Comparison of ENCODE assay signal across 8 cellular contexts in genomic region chr6:68635412-68635705, GRCh38. TPM values are rescaled to one million over a fixed set of nuclear protein-coding genes. Genes with fewer than 3 reads are reported as not detected.
DNase-seq lines count a peak whose midpoint lies in the region; TF ChIP-seq lines count a peak whose summit lies in the region.

No MANE protein-coding gene starts in this region.

- DNase-seq in activated CD8-positive, alpha-beta memory T cell treated with anti-CD3 and anti-CD28 coated beads, Interleukin-2, amount 50 U/mL, for 48 hours: peak; percentile 48
- DNase-seq in activated CD8-positive, alpha-beta memory T cell treated with anti-CD3 and anti-CD28 coated beads for 24 hours: no peak
- DNase-seq in SK-N-SH (no peak), AG08396 (ENCODE audit: low spot score) (no peak), HPDE6-E6E7 (ENCODE audit: extremely low spot score) (no peak), NCI-H524 (lab: John Stamatoyannopoulos, UW) (no peak)

- peaks cover 4% of the 10 kb centered on the region for H3F3A ChIP-seq in SK-N-SH (replicated peaks; ENCODE audit: insufficient read depth)

- H3K9me3 ChIP-seq in SK-N-SH: no peaks in the 10 kb centered on the region
- no peaks in the 10 kb centered on the region for H3K9me3 ChIP-seq in iPS-15b (ENCODE audit: control insufficient read depth, insufficient read depth, low read length)

- H3K27ac ChIP-seq in SK-N-SH (ENCODE audit: low read depth in 2 of 2, low read length in 1 of 2): peak overlapping the region in 1 of 2 experiments; percentile 95; a peak in 2 of 4 replicates
- peak overlapping the region; percentile 87 for H3K27ac ChIP-seq in temporal lobe (ENCODE audit: low read depth, low read length)

- peak overlapping the region; percentile 86 for H2AFZ ChIP-seq in SK-N-SH (ENCODE audit: low read depth)

- no peak for TF ChIP-seq EP300 in SK-N-SH (IDR thresholded peaks at IDR 0.05; ENCODE audit: borderline replicate concordance in 1 of 2, low read depth in 1 of 2, low read length in 1 of 2)

- no peaks in the 10 kb centered on the region for H3K9me2 ChIP-seq in SK-N-SH

- H3K4me2 ChIP-seq in SK-N-SH: peak overlapping the region; percentile 88

- peak overlapping the region; percentile 64 to 70 for H3K4me3 ChIP-seq in SK-N-SH (ENCODE audit: low read depth in 2 of 2, low read length in 1 of 2)
- H3K4me3 ChIP-seq in iPS-15b (ENCODE audit: low read depth, low read length): peak overlapping the region; percentile 79

- H3K79me2 ChIP-seq in SK-N-SH (ENCODE audit: insufficient read depth): no peaks in the 10 kb centered on the region

- no peak overlapping the region; the same call in 1 of the 2 replicates for H3K9ac ChIP-seq in SK-N-SH
- H3K9ac ChIP-seq in iPS-15b (ENCODE audit: low read depth, low read length): peak overlapping the region; percentile 51

- CTCF ChIA-PET in SK-N-SH (lab: Yijun Ruan, JAX): interaction anchor here (0.7 to 10.2 kb wide), 16 partner anchors 10 to 1973 kb away, joined by 3 to 153 read pairs (median 6); no protein-coding TSS in a partner anchor

- H3K27me3 ChIP-seq in SK-N-SH (ENCODE audit: insufficient read depth) (peaks cover 5% of the 10 kb centered on the region; the same call in 1 of the 2 replicates), iPS-15b (ENCODE audit: control insufficient read depth, insufficient read depth, low read length) (peaks cover 65% of the 10 kb centered on the region)

- H3K4me1 ChIP-seq in SK-N-SH (ENCODE audit: control insufficient read depth in 1 of 2, insufficient read depth in 2 of 2, low read depth in 1 of 2, low read length in 1 of 2) (peaks cover 0 to 17% of the 10 kb centered on the region in 2 experiments; a peak in 2 of 4 replicates), iPS-15b (ENCODE audit: control insufficient read depth, insufficient read depth, low read length) (peaks cover 6% of the 10 kb centered on the region)

- WGBS in SK-N-SH (ENCODE audit: low lambda C conversion rate): under 1% methylated on average over 14 of the region's 15 CpGs

- no peaks in the 10 kb centered on the region for H3K36me3 ChIP-seq in SK-N-SH (replicated peaks in 1 of 2; ENCODE audit: control insufficient read depth in 1 of 2, insufficient read depth in 2 of 2, low read length in 1 of 2)
- no peaks in the 10 kb centered on the region for H3K36me3 ChIP-seq in iPS-15b (ENCODE audit: control insufficient read depth, insufficient read depth, low read length)

- TF ChIP-seq CTCF in SK-N-SH (IDR thresholded peaks at IDR 0.05): no peak

- no peaks in the 10 kb centered on the region for H4K20me1 ChIP-seq in SK-N-SH (ENCODE audit: insufficient read depth)

- POLR2A ChIA-PET in SK-N-SH (lab: Yijun Ruan, JAX): interaction anchor here (0.6 to 1.8 kb wide), 9 partner anchors 12 to 1028 kb away, joined by 3 to 7 read pairs (median 3); no protein-coding TSS in a partner anchor

- no peak for TF ChIP-seq RAD21 in SK-N-SH (IDR thresholded peaks at IDR 0.05; ENCODE audit: low read length)

TF ChIP-seq in SK-N-SH, 30 proteins besides CTCF, POLR2A, EP300 and RAD21:
- TF ChIP-seq NFIC (IDR thresholded peaks at IDR 0.05; ENCODE audit: borderline replicate concordance) (no peak), REST (IDR thresholded peaks at IDR 0.05; ENCODE audit: low read depth, low read length) (no peak), EZH2phosphoT487 (IDR thresholded peaks at IDR 0.05; ENCODE audit: borderline replicate concordance, low read depth) (no peak), RCOR1 (IDR thresholded peaks at IDR 0.05; ENCODE audit: low read length) (no peak), TEAD4 (IDR thresholded peaks at IDR 0.05; ENCODE audit: borderline replicate concordance, insufficient read depth) (no peak), NRF1 (IDR thresholded peaks at IDR 0.05; ENCODE audit: low read depth, low read length) (no peak), CHD2 (IDR thresholded peaks at IDR 0.05; ENCODE audit: low read length, partially characterized antibody) (no peak), FOXJ3 (CRISPR knock-in tag; IDR thresholded peaks at IDR 0.05) (no peak), MXI1 (IDR thresholded peaks at IDR 0.05; ENCODE audit: low read depth, low read length) (no peak), USF1 (IDR thresholded peaks at IDR 0.05; ENCODE audit: borderline replicate concordance, low read depth) (no peak)

RNA-seq across cellular contexts. Expression of gene ADGRB3, which starts 0.3 kb away (rescaled TPM):
- polyA plus RNA-seq in SK-N-SH (2012; rRNA removed): 0.12 and 0.18 TPM in 2 replicates
- 0.39 and 0.50 TPM in 2 replicates for polyA plus RNA-seq in SK-N-SH (2012; cell fraction: cytosol; rRNA removed)
- polyA plus RNA-seq in SK-N-SH (2012; cell fraction: nucleus; rRNA removed): 0.14 and 0.30 TPM in 2 replicates
- 110 TPM for total RNA-seq in temporal lobe
